In the genomic region with DNA sequence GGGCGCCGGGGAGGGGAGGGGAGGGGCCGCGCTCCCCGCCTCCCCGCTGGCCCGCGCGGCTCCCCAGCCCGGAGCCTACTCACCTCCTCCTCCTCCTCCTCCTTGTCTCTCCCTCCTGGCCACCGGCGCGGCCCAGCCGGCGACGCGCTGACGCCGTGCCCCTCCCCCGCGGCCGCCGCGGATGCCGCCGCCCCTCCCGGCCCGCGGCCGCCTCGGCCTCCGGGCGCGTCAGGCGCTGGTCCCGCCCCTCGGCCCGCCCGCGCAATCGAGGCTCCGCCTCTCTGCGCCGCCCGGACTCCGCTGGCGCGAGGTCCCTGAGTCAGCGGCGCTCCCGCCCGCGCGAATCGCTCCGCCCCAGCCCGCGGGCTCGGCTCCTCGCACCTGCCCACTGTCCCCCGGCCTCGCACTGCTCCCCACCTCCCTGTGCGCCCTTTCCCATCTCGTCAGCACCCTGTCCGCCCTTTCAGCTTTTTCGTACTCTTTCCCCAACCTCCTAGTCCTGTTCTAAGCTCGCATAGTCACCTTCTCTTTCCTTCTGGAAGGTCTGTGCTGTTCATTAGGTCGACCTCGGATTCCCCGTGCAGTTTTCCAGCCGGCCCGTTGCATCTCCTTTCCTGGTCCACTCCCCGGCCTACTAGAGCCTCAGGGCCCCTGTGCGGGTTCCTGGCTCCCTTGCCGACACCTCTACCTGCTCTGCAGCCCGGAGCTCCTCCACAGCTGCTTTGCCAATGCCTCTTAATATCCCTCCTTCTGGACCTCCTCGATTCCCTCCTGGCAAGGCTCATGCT, we compare ENCODE assay signal across 1 cellular context.
TF ChIP-seq lines count a peak whose summit lies in the region.

No MANE protein-coding gene starts in this region.

TF ChIP-seq in K562, 482 proteins besides CTCF, POLR2A, EP300 and RAD21 (continued from another document and continues in another):
- TF ChIP-seq ASH1L (IDR thresholded peaks at IDR 0.05; ENCODE audit: borderline replicate concordance, low read depth, partially characterized antibody) (peak; percentile 24), TEAD4 (IDR thresholded peaks at IDR 0.05; ENCODE audit: low read length) (no peak; the same call in 1 of the 2 replicates), TEAD4 (CRISPR knock-in tag; IDR thresholded peaks at IDR 0.05; ENCODE audit: borderline replicate concordance) (no peak), PCBP1 (IDR thresholded peaks at IDR 0.05; ENCODE audit: low read depth, low read length, poor library complexity, severe bottlenecking) (no peak), PHF20 (IDR thresholded peaks at IDR 0.05; ENCODE audit: partially characterized antibody) (peak; percentile 63), GTF2F1 (IDR thresholded peaks at IDR 0.05; ENCODE audit: low read depth, low read length) (0 out of 2 replicates have a peak, but pooled peaks have one; percentile 46), HDAC6 (IDR thresholded peaks at IDR 0.05; ENCODE audit: low read depth, low read length) (no peak), FOXK2 (conservative IDR thresholded peaks at IDR 0.05 in 1 of 2, IDR thresholded peaks at IDR 0.05 in 1 of 2; ENCODE audit: low read depth in 2 of 2) (peak in 1 of 2 experiments; percentile 56; a peak in 1 of 4 replicates), ZNF609 (CRISPR knock-in tag; IDR thresholded peaks at IDR 0.05; ENCODE audit: borderline replicate concordance) (no peak), CREB1 (IDR thresholded peaks at IDR 0.05) (no peak; the same call in 1 of the 2 replicates), CREB1 (CRISPR knock-in tag; IDR thresholded peaks at IDR 0.05) (peak; percentile 35; the same call in 1 of the 2 replicates), TAL1 (IDR thresholded peaks at IDR 0.05) (peak; percentile 25; the same call in 1 of the 2 replicates), HNRNPLL (IDR thresholded peaks at IDR 0.05; ENCODE audit: low read depth, low read length, poor library complexity, severe bottlenecking) (peak; percentile 5), NFE2L1 (tag; IDR thresholded peaks at IDR 0.05; ENCODE audit: borderline replicate concordance, low read depth) (no peak), MAFF (IDR thresholded peaks at IDR 0.05; ENCODE audit: low read length) (no peak), ZBTB26 (CRISPR knock-in tag; IDR thresholded peaks at IDR 0.05) (0 out of 2 replicates have a peak, but pooled peaks have one; percentile 19), RB1 (IDR thresholded peaks at IDR 0.05; ENCODE audit: low read depth) (peak; percentile 96; the same call in 1 of the 2 replicates), TEAD1 (CRISPR knock-in tag; IDR thresholded peaks at IDR 0.05) (peak in 1 of 2 experiments; percentile 28; a peak in 1 of 4 replicates), ETS1 (conservative IDR thresholded peaks at IDR 0.05; ENCODE audit: control insufficient read depth, low read depth, low read length) (no peak)
- TF ChIP-seq, protein P1, sequence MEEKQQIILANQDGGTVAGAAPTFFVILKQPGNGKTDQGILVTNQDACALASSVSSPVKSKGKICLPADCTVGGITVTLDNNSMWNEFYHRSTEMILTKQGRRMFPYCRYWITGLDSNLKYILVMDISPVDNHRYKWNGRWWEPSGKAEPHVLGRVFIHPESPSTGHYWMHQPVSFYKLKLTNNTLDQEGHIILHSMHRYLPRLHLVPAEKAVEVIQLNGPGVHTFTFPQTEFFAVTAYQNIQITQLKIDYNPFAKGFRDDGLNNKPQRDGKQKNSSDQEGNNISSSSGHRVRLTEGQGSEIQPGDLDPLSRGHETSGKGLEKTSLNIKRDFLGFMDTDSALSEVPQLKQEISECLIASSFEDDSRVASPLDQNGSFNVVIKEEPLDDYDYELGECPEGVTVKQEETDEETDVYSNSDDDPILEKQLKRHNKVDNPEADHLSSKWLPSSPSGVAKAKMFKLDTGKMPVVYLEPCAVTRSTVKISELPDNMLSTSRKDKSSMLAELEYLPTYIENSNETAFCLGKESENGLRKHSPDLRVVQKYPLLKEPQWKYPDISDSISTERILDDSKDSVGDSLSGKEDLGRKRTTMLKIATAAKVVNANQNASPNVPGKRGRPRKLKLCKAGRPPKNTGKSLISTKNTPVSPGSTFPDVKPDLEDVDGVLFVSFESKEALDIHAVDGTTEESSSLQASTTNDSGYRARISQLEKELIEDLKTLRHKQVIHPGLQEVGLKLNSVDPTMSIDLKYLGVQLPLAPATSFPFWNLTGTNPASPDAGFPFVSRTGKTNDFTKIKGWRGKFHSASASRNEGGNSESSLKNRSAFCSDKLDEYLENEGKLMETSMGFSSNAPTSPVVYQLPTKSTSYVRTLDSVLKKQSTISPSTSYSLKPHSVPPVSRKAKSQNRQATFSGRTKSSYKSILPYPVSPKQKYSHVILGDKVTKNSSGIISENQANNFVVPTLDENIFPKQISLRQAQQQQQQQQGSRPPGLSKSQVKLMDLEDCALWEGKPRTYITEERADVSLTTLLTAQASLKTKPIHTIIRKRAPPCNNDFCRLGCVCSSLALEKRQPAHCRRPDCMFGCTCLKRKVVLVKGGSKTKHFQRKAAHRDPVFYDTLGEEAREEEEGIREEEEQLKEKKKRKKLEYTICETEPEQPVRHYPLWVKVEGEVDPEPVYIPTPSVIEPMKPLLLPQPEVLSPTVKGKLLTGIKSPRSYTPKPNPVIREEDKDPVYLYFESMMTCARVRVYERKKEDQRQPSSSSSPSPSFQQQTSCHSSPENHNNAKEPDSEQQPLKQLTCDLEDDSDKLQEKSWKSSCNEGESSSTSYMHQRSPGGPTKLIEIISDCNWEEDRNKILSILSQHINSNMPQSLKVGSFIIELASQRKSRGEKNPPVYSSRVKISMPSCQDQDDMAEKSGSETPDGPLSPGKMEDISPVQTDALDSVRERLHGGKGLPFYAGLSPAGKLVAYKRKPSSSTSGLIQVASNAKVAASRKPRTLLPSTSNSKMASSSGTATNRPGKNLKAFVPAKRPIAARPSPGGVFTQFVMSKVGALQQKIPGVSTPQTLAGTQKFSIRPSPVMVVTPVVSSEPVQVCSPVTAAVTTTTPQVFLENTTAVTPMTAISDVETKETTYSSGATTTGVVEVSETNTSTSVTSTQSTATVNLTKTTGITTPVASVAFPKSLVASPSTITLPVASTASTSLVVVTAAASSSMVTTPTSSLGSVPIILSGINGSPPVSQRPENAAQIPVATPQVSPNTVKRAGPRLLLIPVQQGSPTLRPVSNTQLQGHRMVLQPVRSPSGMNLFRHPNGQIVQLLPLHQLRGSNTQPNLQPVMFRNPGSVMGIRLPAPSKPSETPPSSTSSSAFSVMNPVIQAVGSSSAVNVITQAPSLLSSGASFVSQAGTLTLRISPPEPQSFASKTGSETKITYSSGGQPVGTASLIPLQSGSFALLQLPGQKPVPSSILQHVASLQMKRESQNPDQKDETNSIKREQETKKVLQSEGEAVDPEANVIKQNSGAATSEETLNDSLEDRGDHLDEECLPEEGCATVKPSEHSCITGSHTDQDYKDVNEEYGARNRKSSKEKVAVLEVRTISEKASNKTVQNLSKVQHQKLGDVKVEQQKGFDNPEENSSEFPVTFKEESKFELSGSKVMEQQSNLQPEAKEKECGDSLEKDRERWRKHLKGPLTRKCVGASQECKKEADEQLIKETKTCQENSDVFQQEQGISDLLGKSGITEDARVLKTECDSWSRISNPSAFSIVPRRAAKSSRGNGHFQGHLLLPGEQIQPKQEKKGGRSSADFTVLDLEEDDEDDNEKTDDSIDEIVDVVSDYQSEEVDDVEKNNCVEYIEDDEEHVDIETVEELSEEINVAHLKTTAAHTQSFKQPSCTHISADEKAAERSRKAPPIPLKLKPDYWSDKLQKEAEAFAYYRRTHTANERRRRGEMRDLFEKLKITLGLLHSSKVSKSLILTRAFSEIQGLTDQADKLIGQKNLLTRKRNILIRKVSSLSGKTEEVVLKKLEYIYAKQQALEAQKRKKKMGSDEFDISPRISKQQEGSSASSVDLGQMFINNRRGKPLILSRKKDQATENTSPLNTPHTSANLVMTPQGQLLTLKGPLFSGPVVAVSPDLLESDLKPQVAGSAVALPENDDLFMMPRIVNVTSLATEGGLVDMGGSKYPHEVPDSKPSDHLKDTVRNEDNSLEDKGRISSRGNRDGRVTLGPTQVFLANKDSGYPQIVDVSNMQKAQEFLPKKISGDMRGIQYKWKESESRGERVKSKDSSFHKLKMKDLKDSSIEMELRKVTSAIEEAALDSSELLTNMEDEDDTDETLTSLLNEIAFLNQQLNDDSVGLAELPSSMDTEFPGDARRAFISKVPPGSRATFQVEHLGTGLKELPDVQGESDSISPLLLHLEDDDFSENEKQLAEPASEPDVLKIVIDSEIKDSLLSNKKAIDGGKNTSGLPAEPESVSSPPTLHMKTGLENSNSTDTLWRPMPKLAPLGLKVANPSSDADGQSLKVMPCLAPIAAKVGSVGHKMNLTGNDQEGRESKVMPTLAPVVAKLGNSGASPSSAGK (IDR thresholded peaks at IDR 0.05): peak; percentile 93
- TF ChIP-seq, protein P2, sequence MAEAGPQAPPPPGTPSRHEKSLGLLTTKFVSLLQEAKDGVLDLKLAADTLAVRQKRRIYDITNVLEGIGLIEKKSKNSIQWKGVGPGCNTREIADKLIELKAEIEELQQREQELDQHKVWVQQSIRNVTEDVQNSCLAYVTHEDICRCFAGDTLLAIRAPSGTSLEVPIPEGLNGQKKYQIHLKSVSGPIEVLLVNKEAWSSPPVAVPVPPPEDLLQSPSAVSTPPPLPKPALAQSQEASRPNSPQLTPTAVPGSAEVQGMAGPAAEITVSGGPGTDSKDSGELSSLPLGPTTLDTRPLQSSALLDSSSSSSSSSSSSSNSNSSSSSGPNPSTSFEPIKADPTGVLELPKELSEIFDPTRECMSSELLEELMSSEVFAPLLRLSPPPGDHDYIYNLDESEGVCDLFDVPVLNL (CRISPR knock-in tag; IDR thresholded peaks at IDR 0.05; ENCODE audit: low read depth): 0 out of 2 replicates have a peak, but pooled peaks have one; percentile 30
- TF ChIP-seq, protein P3, sequence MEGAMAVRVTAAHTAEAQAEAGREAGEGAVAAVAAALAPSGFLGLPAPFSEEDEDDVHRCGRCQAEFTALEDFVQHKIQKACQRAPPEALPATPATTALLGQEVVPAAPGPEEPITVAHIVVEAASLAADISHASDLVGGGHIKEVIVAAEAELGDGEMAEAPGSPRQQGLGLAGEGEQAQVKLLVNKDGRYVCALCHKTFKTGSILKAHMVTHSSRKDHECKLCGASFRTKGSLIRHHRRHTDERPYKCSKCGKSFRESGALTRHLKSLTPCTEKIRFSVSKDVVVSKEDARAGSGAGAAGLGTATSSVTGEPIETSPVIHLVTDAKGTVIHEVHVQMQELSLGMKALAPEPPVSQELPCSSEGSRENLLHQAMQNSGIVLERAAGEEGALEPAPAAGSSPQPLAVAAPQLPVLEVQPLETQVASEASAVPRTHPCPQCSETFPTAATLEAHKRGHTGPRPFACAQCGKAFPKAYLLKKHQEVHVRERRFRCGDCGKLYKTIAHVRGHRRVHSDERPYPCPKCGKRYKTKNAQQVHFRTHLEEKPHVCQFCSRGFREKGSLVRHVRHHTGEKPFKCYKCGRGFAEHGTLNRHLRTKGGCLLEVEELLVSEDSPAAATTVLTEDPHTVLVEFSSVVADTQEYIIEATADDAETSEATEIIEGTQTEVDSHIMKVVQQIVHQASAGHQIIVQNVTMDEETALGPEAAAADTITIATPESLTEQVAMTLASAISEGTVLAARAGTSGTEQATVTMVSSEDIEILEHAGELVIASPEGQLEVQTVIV (CRISPR knock-in tag; IDR thresholded peaks at IDR 0.05; ENCODE audit: borderline replicate concordance): no peak
- TF ChIP-seq, protein P4, sequence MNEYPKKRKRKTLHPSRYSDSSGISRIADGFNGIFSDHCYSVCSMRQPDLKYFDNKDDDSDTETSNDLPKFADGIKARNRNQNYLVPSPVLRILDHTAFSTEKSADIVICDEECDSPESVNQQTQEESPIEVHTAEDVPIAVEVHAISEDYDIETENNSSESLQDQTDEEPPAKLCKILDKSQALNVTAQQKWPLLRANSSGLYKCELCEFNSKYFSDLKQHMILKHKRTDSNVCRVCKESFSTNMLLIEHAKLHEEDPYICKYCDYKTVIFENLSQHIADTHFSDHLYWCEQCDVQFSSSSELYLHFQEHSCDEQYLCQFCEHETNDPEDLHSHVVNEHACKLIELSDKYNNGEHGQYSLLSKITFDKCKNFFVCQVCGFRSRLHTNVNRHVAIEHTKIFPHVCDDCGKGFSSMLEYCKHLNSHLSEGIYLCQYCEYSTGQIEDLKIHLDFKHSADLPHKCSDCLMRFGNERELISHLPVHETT (CRISPR knock-in tag; conservative IDR thresholded peaks at IDR 0.05 in 1 of 2, IDR thresholded peaks at IDR 0.05 in 1 of 2): peak in 1 of 2 experiments; percentile 97; a peak in 2 of 4 replicates
